ENCODE assay signal across 12 cellular contexts in the genomic region with DNA sequence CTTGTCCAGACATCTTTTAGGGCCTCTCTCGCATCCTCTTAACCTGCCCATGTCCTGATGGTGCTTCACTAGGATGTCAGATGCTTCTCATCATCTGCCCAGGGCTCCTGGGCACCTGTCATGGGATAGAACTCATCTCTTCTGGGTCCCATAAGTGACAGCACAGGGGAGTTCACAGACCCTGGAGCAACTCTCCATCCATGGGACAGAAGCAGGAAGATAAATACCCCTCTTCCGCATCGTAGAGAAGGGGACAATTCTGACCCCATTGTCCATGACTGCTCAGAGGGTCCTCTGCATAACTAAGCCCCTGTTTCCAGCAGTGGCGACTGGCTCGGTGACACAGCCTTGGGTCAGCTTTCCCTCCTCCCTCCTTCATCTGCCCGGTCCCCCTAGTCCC.
"Had no signal": no experiment of that assay in that cellular context is flagged by ENCODE, and none has a peak within 500 bp of the region (broad histone marks: within the 10 kb centered on the region; RNA-seq: fewer than 3 reads in every experiment).

No MANE protein-coding gene starts in this region.

- DNase-seq: activated CD4-positive, alpha-beta T cell treated with anti-CD3 and anti-CD28 coated beads for 48 hours; activated CD8-positive, alpha-beta memory T cell treated with anti-CD3 and anti-CD28 coated beads, Interleukin-2, amount 50 U/mL, for 4 hours; activated CD8-positive, alpha-beta T cell treated with anti-CD3 and anti-CD28 coated beads for 36 hours; activated naive CD4-positive, alpha-beta T cell treated with Interleukin-2 at 50 U/mL for 16 hours; kidney; mesenchymal stem cell; nephron progenitor cell; stimulated activated naive CD4-positive, alpha-beta T cell treated with Interleukin-2 at 50 U/mL for 16 hours; T-helper 2 cell had no signal

- H3K27ac ChIP-seq: pancreas, SJSA1, suprapubic skin had no signal

- H3K4me1 ChIP-seq: pancreas, suprapubic skin had no signal

- H3K27me3 ChIP-seq: pancreas, SJSA1 had no signal

- H3K9me3 Mint-ChIP-seq: activated CD8-positive, alpha-beta T cell treated with anti-CD3 and anti-CD28 coated beads for 36 hours had no signal

- H3K4me3 Mint-ChIP-seq: activated CD8-positive, alpha-beta T cell treated with anti-CD3 and anti-CD28 coated beads for 36 hours; nephron progenitor cell had no signal

- H3K4me3 ChIP-seq: pancreas, SJSA1, suprapubic skin had no signal

- H3K9me3 ChIP-seq: pancreas, suprapubic skin had no signal

- ATAC-seq: activated CD8-positive, alpha-beta T cell treated with anti-CD3 and anti-CD28 coated beads for 36 hours had no signal

- H3K27ac Mint-ChIP-seq: activated CD8-positive, alpha-beta T cell treated with anti-CD3 and anti-CD28 coated beads for 36 hours; nephron progenitor cell had no signal

- H3K36me3 ChIP-seq: pancreas, SJSA1, suprapubic skin had no signal
